ENCODE assay signal across 25 cellular contexts in genomic region chr2:46480562-46480961, GRCh38. TPM values are rescaled to one million over a fixed set of nuclear protein-coding genes. Genes with fewer than 3 reads are reported as not detected.
"Had no signal": no experiment of that assay in that cellular context is flagged by ENCODE, and none has a peak within 500 bp of the region (broad histone marks: within the 10 kb centered on the region; RNA-seq: fewer than 3 reads in every experiment).

No MANE protein-coding gene starts in this region.

- H3K27me3 Mint-ChIP-seq: naive thymus-derived CD8-positive, alpha-beta T cell; stimulated activated memory B cell treated with anti-CD40 and anti-IgM and Interleukin-4, amounts not matched to agents 10 μg/mL and 1 μg/mL and 100 μg/mL, for 72 hours had no signal

- H3K9me3 ChIP-seq: esophagus squamous epithelium, thyroid gland had no signal

- H3K27ac ChIP-seq: brain microvascular endothelial cell, esophagus squamous epithelium, thyroid gland, VCaP had no signal

- H3K4me3 ChIP-seq: esophagus squamous epithelium, thyroid gland had no signal

- DNase-seq: activated CD4-positive, alpha-beta T cell treated with anti-CD3 and anti-CD28 coated beads, Interleukin-2, amount 50 U/mL, for 48 hours; activated CD8-positive, alpha-beta memory T cell treated with anti-CD3 and anti-CD28 coated beads, Interleukin-2, amount 50 U/mL, for 48 hours; activated naive CD8-positive, alpha-beta T cell treated with anti-CD3 and anti-CD28 coated beads, Interleukin-2, amount 10 ng/mL, durations not matched to agents 7 days and 5 days; anterior cingulate cortex; brain microvascular endothelial cell; cortex of kidney; effector CD8-positive, alpha-beta T cell; esophagus squamous epithelium; left ventricle myocardium superior; naive thymus-derived CD8-positive, alpha-beta T cell; nucleus accumbens; posterior cingulate gyrus; retina; stimulated activated CD4-positive, alpha-beta T cell treated with anti-CD3 and anti-CD28 coated beads, Interleukin-2, amount 100 ng/mL, for 48 hours; thyroid gland had no signal

- H3K36me3 ChIP-seq: brain microvascular endothelial cell, esophagus squamous epithelium, thyroid gland had no signal

- H3K36me3 Mint-ChIP-seq: activated naive CD8-positive, alpha-beta T cell treated with anti-CD3 and anti-CD28 coated beads, Interleukin-2, amount 10 ng/mL, durations not matched to agents 7 days and 5 days had no signal

- H3K4me3 Mint-ChIP-seq: activated naive CD8-positive, alpha-beta T cell treated with anti-CD3 and anti-CD28 coated beads, Interleukin-2, amount 10 ng/mL, durations not matched to agents 7 days and 5 days; activated T-helper 1 cell treated with anti-CD3 and anti-CD28 coated beads, Interleukin-12 subunit alpha, Interleukin-12 subunit beta, Interleukin-2, Interleukin-4 antibody, amounts not matched to agents 30 ng/mL and 10 ng/mL and 1 ng/mL, durations not matched to agents 14 hours and 24 hours and 36 hours; central memory CD8-positive, alpha-beta T cell; memory B cell; naive thymus-derived CD8-positive, alpha-beta T cell; stimulated activated memory B cell treated with anti-CD40 and anti-IgM and Interleukin-4, amounts not matched to agents 10 μg/mL and 1 μg/mL and 100 μg/mL, for 72 hours had no signal

- H3K9me3 Mint-ChIP-seq: central memory CD8-positive, alpha-beta T cell; memory B cell had no signal

- ATAC-seq: left ventricle myocardium superior; naive thymus-derived CD8-positive, alpha-beta T cell; stimulated activated memory B cell treated with anti-CD40 and anti-IgM and Interleukin-4, amounts not matched to agents 10 μg/mL and 1 μg/mL and 100 μg/mL, for 72 hours had no signal

- H3K27ac Mint-ChIP-seq: activated T-helper 1 cell treated with anti-CD3 and anti-CD28 coated beads, Interleukin-12 subunit alpha, Interleukin-12 subunit beta, Interleukin-2, Interleukin-4 antibody, amounts not matched to agents 30 ng/mL and 10 ng/mL and 1 ng/mL, durations not matched to agents 14 hours and 24 hours and 36 hours; memory B cell; stimulated activated memory B cell treated with anti-CD40 and anti-IgM and Interleukin-4, amounts not matched to agents 10 μg/mL and 1 μg/mL and 100 μg/mL, for 72 hours had no signal

- H3K27me3 ChIP-seq: brain microvascular endothelial cell, thyroid gland had no signal

RNA-seq across cellular contexts. Expression of gene TMEM247, which starts 1.2 kb away (rescaled TPM):
- total RNA-seq: activated naive CD8-positive, alpha-beta T cell treated with anti-CD3 and anti-CD28 coated beads, Interleukin-2, amount 10 ng/mL, durations not matched to agents 7 days and 5 days; activated T-helper 1 cell treated with anti-CD3 and anti-CD28 coated beads, Interleukin-12 subunit alpha, Interleukin-12 subunit beta, Interleukin-2, Interleukin-4 antibody, amounts not matched to agents 30 ng/mL and 10 ng/mL and 1 ng/mL, durations not matched to agents 14 hours and 24 hours and 36 hours; endothelial cell of umbilical vein; esophagus squamous epithelium; fibroblast of villous mesenchyme; kidney epithelial cell; left ventricle myocardium superior; mucosa of gallbladder; naive thymus-derived CD8-positive, alpha-beta T cell; thyroid gland; urinary bladder had no signal
- polyA plus RNA-seq: endothelial cell of umbilical vein; naive thymus-derived CD8-positive, alpha-beta T cell; urinary bladder had no signal
